In genomic region chr14:64698899-64699298, GRCh38 we compare ENCODE assay signal across 10 cellular contexts. TPM values are rescaled to one million over a fixed set of nuclear protein-coding genes. Genes with fewer than 3 reads are reported as not detected.
DNase-seq lines count a peak whose midpoint lies in the region; ATAC-seq and TF ChIP-seq lines count a peak whose summit lies in the region.
"Had no signal": no experiment of that assay in that cellular context is flagged by ENCODE, and none has a peak within 500 bp of the region (broad histone marks: within the 10 kb centered on the region; RNA-seq: fewer than 3 reads in every experiment).

No MANE protein-coding gene starts in this region.

- H3K4me2 ChIP-seq in Karpas-422 (ENCODE audit: low read depth, low read length, poor library complexity, severe bottlenecking), result no peak overlapping the region

- POLR2A ChIA-PET in HEK293 (lab: Yijun Ruan, JAX), result interaction anchor here (1.4 kb wide), 1 partner anchor 27 kb away, joined by 4 read pairs; no protein-coding TSS in a partner anchor

- no peak overlapping the region for H3K9ac ChIP-seq in Karpas-422 (ENCODE audit: low read length)

- H3K9me3 ChIP-seq in HEK293 (ENCODE audit: control insufficient read depth, insufficient read depth, low read depth, low read length) (no peaks in the 10 kb centered on the region), Karpas-422 (ENCODE audit: low read length) (no peaks in the 10 kb centered on the region)
- H3K9me3 ChIP-seq: HAP-1 had no signal

- no peak for ATAC-seq in HG02870 (IDR thresholded peaks at IDR 0.05; ENCODE audit: unreplicated experiment)

- H3K27ac ChIP-seq in HEK293 (ENCODE audit: extremely low read depth, low read depth, low read length), result peak overlapping the region; percentile 31; the same call in 1 of the 2 replicates
- no peak overlapping the region for H3K27ac ChIP-seq in coronary artery
- H3K27ac ChIP-seq in Karpas-422 (ENCODE audit: low read length), result no peak overlapping the region

- DNase-seq in NCI-H526 treated with DMSO at 0.1 percent for 48 hours (lab: John Stamatoyannopoulos, UW) (peak; percentile 32), coronary artery (ENCODE audit: low spot score) (peak; percentile 49), renal cortical epithelial cell (ENCODE audit: low read depth) (peak; percentile 67), Karpas-422 (no peak)
- DNase-seq in NK-92 treated with Interleukin-12 subunit alpha and Interleukin-12 subunit beta, amount 100 ng/mL, for 24 hours (lab: John Stamatoyannopoulos, UW), result no peak
- DNase-seq: kidney, SHP77 treated with DMSO at 0.1 percent for 48 hours had no signal

- H3K4me1 ChIP-seq in HEK293 (ENCODE audit: control insufficient read depth, insufficient read depth, low read length) (peaks cover 23% of the 10 kb centered on the region), Karpas-422 (ENCODE audit: low read length) (no peaks in the 10 kb centered on the region)

- H2AFZ ChIP-seq in Karpas-422 (ENCODE audit: low read length), result no peak overlapping the region

- TF ChIP-seq CTCF in HEK293 (tag by site-specific recombination; IDR thresholded peaks at IDR 0.05), result no peak
- TF ChIP-seq CTCF in coronary artery (IDR thresholded peaks at IDR 0.05), result no peak

- H3K36me3 ChIP-seq in HEK293 (ENCODE audit: control insufficient read depth in 2 of 2, insufficient read depth in 1 of 2, low read length in 2 of 2) (no peaks in the 10 kb centered on the region), Karpas-422 (ENCODE audit: insufficient read depth, low read length) (no peaks in the 10 kb centered on the region)
- H3K36me3 ChIP-seq: HAP-1 had no signal

- H4K20me1 ChIP-seq in Karpas-422 (ENCODE audit: insufficient read depth, low read depth, low read length), result no peaks in the 10 kb centered on the region

- CTCF ChIA-PET in HEK293 (lab: Yijun Ruan, JAX), result interaction anchor here (0.6 to 3.2 kb wide), 6 partner anchors 26 to 193 kb away, joined by 3 to 10 read pairs (median 6); no protein-coding TSS in a partner anchor

- H3K4me3 ChIP-seq in HEK293 (ENCODE audit: low read depth, low read length) (no peak overlapping the region), coronary artery (no peak overlapping the region), Karpas-422 (ENCODE audit: low read length) (no peak overlapping the region)
- H3K4me3 ChIP-seq: HAP-1 had no signal

- H3K9me2 ChIP-seq in Karpas-422 (replicated peaks; ENCODE audit: insufficient read depth, low read length), result no peaks in the 10 kb centered on the region

- no peaks in the 10 kb centered on the region for H3K27me3 ChIP-seq in Karpas-422 (ENCODE audit: low read length)

- H3K79me2 ChIP-seq in Karpas-422 (ENCODE audit: low read length), result no peaks in the 10 kb centered on the region

TF ChIP-seq in HEK293, 187 proteins besides CTCF, POLR2A, EP300 and RAD21 (continues in another document):
- TF ChIP-seq OSR2 (tag by site-specific recombination; IDR thresholded peaks at IDR 0.05) (peak; percentile 87), TCF7L2 (IDR thresholded peaks at IDR 0.05; ENCODE audit: borderline replicate concordance, low read depth, low read length) (peak; percentile 76; the same call in 1 of the 2 replicates), PRDM6 (tag by site-specific recombination; IDR thresholded peaks at IDR 0.05) (peak; percentile 58), ZNF791 (tag by site-specific recombination; IDR thresholded peaks at IDR 0.05) (no peak), ZXDB (tag by site-specific recombination; IDR thresholded peaks at IDR 0.05) (0 out of 2 replicates have a peak, but pooled peaks have one; percentile 30), ZSCAN16 (tag by site-specific recombination; IDR thresholded peaks at IDR 0.05) (no peak), ZNF398 (tag by site-specific recombination; IDR thresholded peaks at IDR 0.05) (peak; percentile 56), ZNF843 (tag by site-specific recombination; IDR thresholded peaks at IDR 0.05) (no peak), MZF1 (tag by site-specific recombination; IDR thresholded peaks at IDR 0.05; ENCODE audit: borderline replicate concordance) (peak; percentile 46; the same call in 1 of the 2 replicates), SP7 (tag by site-specific recombination; IDR thresholded peaks at IDR 0.05) (no peak), ZNF175 (tag by site-specific recombination; IDR thresholded peaks at IDR 0.05) (no peak), ZNF26 (tag by site-specific recombination; IDR thresholded peaks at IDR 0.05) (no peak), ZNF585B (tag by site-specific recombination; IDR thresholded peaks at IDR 0.05) (no peak), GLIS1 (tag by site-specific recombination; IDR thresholded peaks at IDR 0.05) (peak; percentile 33; the same call in 1 of the 2 replicates), ZNF677 (tag by site-specific recombination; IDR thresholded peaks at IDR 0.05) (no peak), ZNF174 (tag by site-specific recombination; IDR thresholded peaks at IDR 0.05) (no peak), ZNF518A (tag by site-specific recombination; conservative IDR thresholded peaks at IDR 0.05; ENCODE audit: low read depth) (no peak)

RNA-seq across cellular contexts. Expression of gene PLEKHG3, which starts 5.3 kb away (rescaled TPM):
- 68.9 and 119 TPM in 2 replicates for total RNA-seq in renal cortical epithelial cell
- total RNA-seq in Karpas-422 (2014; rRNA removed; shearing (Covaris generic); ENCODE audit: low replicate concordance), result not detected in 2 replicates

Comparison
In these comparisons a context has a peak if more than half of its experiments do, and no peak if none do; other contexts are left out.
1. DNase-seq: peak in NCI-H526 treated with DMSO at 0.1 percent for 48 hours (single experiment), coronary artery (single experiment) and renal cortical epithelial cell (single experiment); none in NK-92 treated with Interleukin-12 subunit alpha and Interleukin-12 subunit beta, amount 100 ng/mL, for 24 hours (single experiment) and Karpas-422 (single experiment).
2. RNA of gene PLEKHG3, which starts 5.3 kb away (total RNA-seq): 68.9 to 119 TPM in renal cortical epithelial cell; not detected in Karpas-422; every median in the first group is over 10 times any median in the second.